27 cellular contexts compared by ENCODE assay signal in genomic region chr11:130234315-130234714, GRCh38.
"Had no signal": no experiment of that assay in that cellular context is flagged by ENCODE, and none has a peak within 500 bp of the region (broad histone marks: within the 10 kb centered on the region; RNA-seq: fewer than 3 reads in every experiment).

No MANE protein-coding gene starts in this region.

- ATAC-seq: naive thymus-derived CD8-positive, alpha-beta T cell; pancreas; right cardiac atrium; sciatic nerve; stimulated activated naive CD8-positive, alpha-beta T cell treated with anti-CD3 and anti-CD28 coated beads, Interleukin-15, Interleukin-2, amounts not matched to agents 100 U/mL and 50 U/mL, for 24 hours had no signal

- H3K27me3 Mint-ChIP-seq: naive thymus-derived CD8-positive, alpha-beta T cell; stimulated activated naive B cell treated with anti-CD40 and anti-IgM and Interleukin-4, amounts not matched to agents 10 μg/mL and 1 μg/mL and 100 μg/mL, for 72 hours; type B pancreatic cell had no signal

- H3K9me3 ChIP-seq: left ventricle myocardium inferior, pancreas, prostate gland, stomach, suprapubic skin, tibial nerve, uterus had no signal

- H3K9me3 Mint-ChIP-seq: naive thymus-derived CD8-positive, alpha-beta T cell; nephron; neural crest cell; stimulated activated naive B cell treated with anti-CD40 and anti-IgM and Interleukin-4, amounts not matched to agents 10 μg/mL and 1 μg/mL and 100 μg/mL, for 72 hours; type B pancreatic cell had no signal

- H3K27ac Mint-ChIP-seq: nephron; stimulated activated naive B cell treated with anti-CD40 and anti-IgM and Interleukin-4, amounts not matched to agents 10 μg/mL and 1 μg/mL and 100 μg/mL, for 72 hours; type B pancreatic cell had no signal

- DNase-seq: hypothalamus; islet precursor cell; left ventricle myocardium inferior; mesenchymal stem cell; naive thymus-derived CD8-positive, alpha-beta T cell; nucleus accumbens; pancreas; posterior cingulate gyrus; retina; right cardiac atrium; stimulated activated CD4-positive, alpha-beta T cell treated with anti-CD3 and anti-CD28 coated beads, Interleukin-12 subunit alpha, Interleukin-12 subunit beta, amount 100 ng/mL, for 4 hours; stimulated activated CD4-positive, alpha-beta T cell treated with anti-CD3 and anti-CD28 coated beads, Interleukin-15, amount 100 ng/mL, for 24 hours; stimulated activated CD4-positive, alpha-beta T cell treated with anti-CD3 and anti-CD28 coated beads, Interleukin-2, amount 100 ng/mL, for 24 hours; stimulated activated CD4-positive, alpha-beta T cell treated with anti-CD3 and anti-CD28 coated beads, Interleukin-4, amount 100 ng/mL, for 1 hour; stimulated activated naive B cell treated with anti-CD40 and anti-IgM and Interleukin-4, amounts not matched to agents 10 μg/mL and 1 μg/mL and 100 μg/mL, for 72 hours; stimulated activated naive CD8-positive, alpha-beta T cell treated with anti-CD3 and anti-CD28 coated beads, Interleukin-15, Interleukin-2, amounts not matched to agents 100 U/mL and 50 U/mL, for 24 hours; stomach; uterus had no signal

- H3K4me1 Mint-ChIP-seq: nephron, neural crest cell had no signal

- H3K4me3 Mint-ChIP-seq: naive thymus-derived CD8-positive, alpha-beta T cell; nephron; neural crest cell; stimulated activated naive B cell treated with anti-CD40 and anti-IgM and Interleukin-4, amounts not matched to agents 10 μg/mL and 1 μg/mL and 100 μg/mL, for 72 hours; type B pancreatic cell had no signal

- H3K4me1 ChIP-seq: left ventricle myocardium inferior, pancreas, prostate gland, stomach, suprapubic skin, tibial nerve, uterus had no signal

- H3K4me3 ChIP-seq: left ventricle myocardium inferior, lung, pancreas, prostate gland, skin epidermis, stomach, suprapubic skin, tibial nerve, uterus had no signal

- H3K27me3 ChIP-seq: pancreas, stomach, suprapubic skin, tibial nerve, uterus had no signal

- H3K36me3 ChIP-seq: uterus had no signal

- H3K27ac ChIP-seq: left ventricle myocardium inferior, pancreas, prostate gland, skin epidermis, stomach, suprapubic skin, tibial nerve, uterus had no signal
